ENCODE assay signal across 1 cellular context in genomic region chr2:241350878-241351639, GRCh38.
A peak's percentile ranks its signal among the peaks of the same experiment; 100 is the strongest.
TF ChIP-seq lines count a peak whose summit lies in the region.

No MANE protein-coding gene starts in this region.

TF ChIP-seq in HepG2, 621 proteins besides CTCF, POLR2A, EP300 and RAD21 (continued from another document and continues in another):
- no peak for TF ChIP-seq PRDM15 (CRISPR knock-in tag; IDR thresholded peaks at IDR 0.05)
- peak; percentile 43; the same call in 1 of the 2 replicates for TF ChIP-seq NFIC (IDR thresholded peaks at IDR 0.05; ENCODE audit: low read length)
- peak; percentile 81 for TF ChIP-seq ARID5B (CRISPR knock-in tag; IDR thresholded peaks at IDR 0.05)
- no peak for TF ChIP-seq U2AF2 (IDR thresholded peaks at IDR 0.05; ENCODE audit: low read depth, low read length)
- TF ChIP-seq HNRNPL (IDR thresholded peaks at IDR 0.05; ENCODE audit: low read depth, low read length): no peak
- no peak for TF ChIP-seq ZNF263 (CRISPR knock-in tag; IDR thresholded peaks at IDR 0.05)
- no peak for TF ChIP-seq DZIP1 (CRISPR knock-in tag; IDR thresholded peaks at IDR 0.05)
- peak; percentile 35; the same call in 1 of the 2 replicates for TF ChIP-seq HMG20A (CRISPR knock-in tag; IDR thresholded peaks at IDR 0.05; ENCODE audit: borderline replicate concordance)
- TF ChIP-seq ZNF790 (CRISPR knock-in tag; IDR thresholded peaks at IDR 0.05; ENCODE audit: borderline replicate concordance): no peak
- TF ChIP-seq FOXO1 (CRISPR knock-in tag; IDR thresholded peaks at IDR 0.05): no peak
- no peak for TF ChIP-seq FOXK1 (CRISPR knock-in tag; IDR thresholded peaks at IDR 0.05; ENCODE audit: borderline replicate concordance, low read depth)
- no peak for TF ChIP-seq ZNF367 (CRISPR knock-in tag; IDR thresholded peaks at IDR 0.05; ENCODE audit: borderline replicate concordance)
- TF ChIP-seq NPAS2 (CRISPR knock-in tag; IDR thresholded peaks at IDR 0.05; ENCODE audit: borderline replicate concordance): no peak
- no peak for TF ChIP-seq PAWR (CRISPR knock-in tag; IDR thresholded peaks at IDR 0.05; ENCODE audit: borderline replicate concordance)
- no peak for TF ChIP-seq DDIT3 (CRISPR knock-in tag; IDR thresholded peaks at IDR 0.05)
- TF ChIP-seq SNAPC5 (CRISPR knock-in tag; IDR thresholded peaks at IDR 0.05; ENCODE audit: borderline replicate concordance): 0 out of 2 replicates have a peak, but pooled peaks have one; percentile 72
- no peak for TF ChIP-seq RFX5 (IDR thresholded peaks at IDR 0.05; ENCODE audit: low read depth, low read length)
- TF ChIP-seq JDP2 (CRISPR knock-in tag; IDR thresholded peaks at IDR 0.05; ENCODE audit: borderline replicate concordance): no peak
- TF ChIP-seq GATAD2A (CRISPR knock-in tag; IDR thresholded peaks at IDR 0.05): peak; percentile 79
- 0 out of 2 replicates have a peak, but pooled peaks have one; percentile 4 for TF ChIP-seq ELF1 (CRISPR knock-in tag; IDR thresholded peaks at IDR 0.05)
- no peak for TF ChIP-seq CAMTA2 (CRISPR knock-in tag; IDR thresholded peaks at IDR 0.05; ENCODE audit: borderline replicate concordance)
- peak; percentile 46; the same call in 1 of the 2 replicates for TF ChIP-seq MYPOP (CRISPR knock-in tag; IDR thresholded peaks at IDR 0.05)
- TF ChIP-seq IRX3 (CRISPR knock-in tag; IDR thresholded peaks at IDR 0.05; ENCODE audit: borderline replicate concordance, low read depth): no peak
- TF ChIP-seq ZNF34 (CRISPR knock-in tag; IDR thresholded peaks at IDR 0.05; ENCODE audit: borderline replicate concordance): no peak
- no peak for TF ChIP-seq JARID2 (CRISPR knock-in tag; IDR thresholded peaks at IDR 0.05; ENCODE audit: insufficient replicate concordance)
- peak; percentile 29; the same call in 1 of the 2 replicates for TF ChIP-seq ZNF556 (CRISPR knock-in tag; IDR thresholded peaks at IDR 0.05; ENCODE audit: borderline replicate concordance)
- no peak for TF ChIP-seq ZFP62 (CRISPR knock-in tag; IDR thresholded peaks at IDR 0.05)
- no peak for TF ChIP-seq BCLAF1 (IDR thresholded peaks at IDR 0.05)
- no peak for TF ChIP-seq ZNF253 (CRISPR knock-in tag; IDR thresholded peaks at IDR 0.05; ENCODE audit: borderline replicate concordance)
- TF ChIP-seq THAP7 (CRISPR knock-in tag; IDR thresholded peaks at IDR 0.05): no peak; the same call in 1 of the 2 replicates
- TF ChIP-seq ZNF883 (CRISPR knock-in tag; IDR thresholded peaks at IDR 0.05; ENCODE audit: not compliant biosample characterization): no peak
- no peak for TF ChIP-seq ZNF841 (CRISPR knock-in tag; IDR thresholded peaks at IDR 0.05; ENCODE audit: borderline replicate concordance)
- TF ChIP-seq ZNF652 (CRISPR knock-in tag; IDR thresholded peaks at IDR 0.05; ENCODE audit: borderline replicate concordance, low read depth): no peak
- TF ChIP-seq GABPA (IDR thresholded peaks at IDR 0.05; ENCODE audit: low read depth, low read length): no peak
- TF ChIP-seq GABPA (CRISPR knock-in tag; IDR thresholded peaks at IDR 0.05; ENCODE audit: low read depth): no peak
- TF ChIP-seq ZNF660 (CRISPR knock-in tag; IDR thresholded peaks at IDR 0.05; ENCODE audit: borderline replicate concordance, low read depth): no peak
- peak; percentile 92 for TF ChIP-seq SAP130 (CRISPR knock-in tag; IDR thresholded peaks at IDR 0.05; ENCODE audit: low read depth)
- TF ChIP-seq ZFP91 (CRISPR knock-in tag; IDR thresholded peaks at IDR 0.05; ENCODE audit: borderline replicate concordance): peak; percentile 76
- TF ChIP-seq ZNF816 (CRISPR knock-in tag; IDR thresholded peaks at IDR 0.05; ENCODE audit: borderline replicate concordance): no peak
- TF ChIP-seq ZFAT (CRISPR knock-in tag; conservative IDR thresholded peaks at IDR 0.05): no peak
- peak; percentile 20; the same call in 1 of the 2 replicates for TF ChIP-seq FOSL2 (CRISPR knock-in tag; IDR thresholded peaks at IDR 0.05)
- TF ChIP-seq REPIN1 (CRISPR knock-in tag; IDR thresholded peaks at IDR 0.05; ENCODE audit: borderline replicate concordance, low read depth): 0 out of 2 replicates have a peak, but pooled peaks have one; percentile 24
- TF ChIP-seq ATF1 (CRISPR knock-in tag; IDR thresholded peaks at IDR 0.05): no peak
- no peak for TF ChIP-seq ZNF230 (CRISPR knock-in tag; IDR thresholded peaks at IDR 0.05)
- TF ChIP-seq ARHGAP35 (CRISPR knock-in tag; IDR thresholded peaks at IDR 0.05; ENCODE audit: borderline replicate concordance): no peak
- TF ChIP-seq ZFYVE20 (CRISPR knock-in tag; IDR thresholded peaks at IDR 0.05; ENCODE audit: borderline replicate concordance, low read depth): no peak
- 0 out of 2 replicates have a peak, but pooled peaks have one; percentile 11 for TF ChIP-seq TBX3 (IDR thresholded peaks at IDR 0.05; ENCODE audit: borderline replicate concordance)
- TF ChIP-seq ZNF563 (CRISPR knock-in tag; IDR thresholded peaks at IDR 0.05): no peak
- TF ChIP-seq CREB3 (CRISPR knock-in tag; IDR thresholded peaks at IDR 0.05): no peak
